2 cellular contexts compared by ENCODE assay signal in the genomic region with DNA sequence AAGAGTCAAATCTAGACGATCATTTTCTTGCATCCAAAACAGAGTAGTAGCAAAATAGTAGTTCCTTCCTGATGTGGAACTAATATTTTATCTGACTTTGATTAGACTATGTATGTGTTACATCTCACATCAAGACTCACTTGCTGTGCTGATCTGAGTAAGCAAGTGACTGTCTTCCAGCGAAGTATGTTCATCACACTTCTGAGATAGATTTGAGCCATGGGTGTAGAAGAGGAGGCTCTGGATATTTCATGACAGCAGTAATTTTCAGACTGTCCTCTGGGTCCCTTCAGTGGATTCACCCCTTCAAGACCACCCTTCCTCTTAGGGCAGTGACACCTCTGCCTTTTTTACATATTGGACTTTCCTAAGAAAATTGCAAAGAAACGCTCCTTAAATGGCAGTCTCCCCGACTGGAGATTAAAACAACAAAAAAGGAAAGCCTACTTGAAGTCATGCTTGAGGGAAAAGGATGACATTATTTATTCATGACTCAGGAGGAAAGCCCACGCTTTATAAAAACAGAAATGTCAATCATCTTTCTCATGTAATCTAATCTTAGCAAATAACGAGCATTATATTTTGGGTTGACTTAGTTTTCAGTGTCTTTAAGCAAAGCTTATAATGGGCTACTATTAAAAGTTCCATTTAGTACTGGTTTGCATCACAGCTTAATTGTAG.
TF ChIP-seq lines count a peak whose summit lies in the region.

No MANE protein-coding gene starts in this region.

TF ChIP-seq in endothelial cell of umbilical vein, 7 proteins besides CTCF, POLR2A, EP300 and RAD21:
- no peak for TF ChIP-seq EZH2 (IDR thresholded peaks at IDR 0.05; ENCODE audit: borderline replicate concordance, low read depth, low read length, severe bottlenecking)
- TF ChIP-seq GATA2 (IDR thresholded peaks at IDR 0.05; ENCODE audit: insufficient read depth, insufficient read length, low read depth, low read length) = no peak
- TF ChIP-seq MYC (IDR thresholded peaks at IDR 0.05; ENCODE audit: low read depth, low read length) = no peak
- TF ChIP-seq POLR2AphosphoS5 (IDR thresholded peaks at IDR 0.05; ENCODE audit: insufficient read depth, low read depth, low read length) = no peak
- no peak for TF ChIP-seq JUN (IDR thresholded peaks at IDR 0.05; ENCODE audit: borderline replicate concordance, insufficient read depth, insufficient read length, low read depth)
- no peak for TF ChIP-seq FOS (IDR thresholded peaks at IDR 0.05; ENCODE audit: borderline replicate concordance, insufficient read depth, low read length)
- TF ChIP-seq, protein P1, sequence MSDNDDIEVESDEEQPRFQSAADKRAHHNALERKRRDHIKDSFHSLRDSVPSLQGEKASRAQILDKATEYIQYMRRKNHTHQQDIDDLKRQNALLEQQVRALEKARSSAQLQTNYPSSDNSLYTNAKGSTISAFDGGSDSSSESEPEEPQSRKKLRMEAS (IDR thresholded peaks at IDR 0.05; ENCODE audit: insufficient read depth, insufficient read length) = no peak

TF ChIP-seq in GM23338, 12 proteins besides CTCF, POLR2A, EP300 and RAD21:
- TF ChIP-seq ZNF331 (CRISPR knock-in tag; IDR thresholded peaks at IDR 0.05; ENCODE audit: low read depth) = no peak
- TF ChIP-seq STAT1 (IDR thresholded peaks at IDR 0.05; ENCODE audit: unreplicated experiment) = no peak
- no peak for TF ChIP-seq POLR2AphosphoS5 (IDR thresholded peaks at IDR 0.05; ENCODE audit: low read depth)
- TF ChIP-seq ZNF114 (CRISPR knock-in tag; IDR thresholded peaks at IDR 0.05) = no peak
- no peak for TF ChIP-seq ETS1 (IDR thresholded peaks at IDR 0.05)
- TF ChIP-seq, protein P2, sequence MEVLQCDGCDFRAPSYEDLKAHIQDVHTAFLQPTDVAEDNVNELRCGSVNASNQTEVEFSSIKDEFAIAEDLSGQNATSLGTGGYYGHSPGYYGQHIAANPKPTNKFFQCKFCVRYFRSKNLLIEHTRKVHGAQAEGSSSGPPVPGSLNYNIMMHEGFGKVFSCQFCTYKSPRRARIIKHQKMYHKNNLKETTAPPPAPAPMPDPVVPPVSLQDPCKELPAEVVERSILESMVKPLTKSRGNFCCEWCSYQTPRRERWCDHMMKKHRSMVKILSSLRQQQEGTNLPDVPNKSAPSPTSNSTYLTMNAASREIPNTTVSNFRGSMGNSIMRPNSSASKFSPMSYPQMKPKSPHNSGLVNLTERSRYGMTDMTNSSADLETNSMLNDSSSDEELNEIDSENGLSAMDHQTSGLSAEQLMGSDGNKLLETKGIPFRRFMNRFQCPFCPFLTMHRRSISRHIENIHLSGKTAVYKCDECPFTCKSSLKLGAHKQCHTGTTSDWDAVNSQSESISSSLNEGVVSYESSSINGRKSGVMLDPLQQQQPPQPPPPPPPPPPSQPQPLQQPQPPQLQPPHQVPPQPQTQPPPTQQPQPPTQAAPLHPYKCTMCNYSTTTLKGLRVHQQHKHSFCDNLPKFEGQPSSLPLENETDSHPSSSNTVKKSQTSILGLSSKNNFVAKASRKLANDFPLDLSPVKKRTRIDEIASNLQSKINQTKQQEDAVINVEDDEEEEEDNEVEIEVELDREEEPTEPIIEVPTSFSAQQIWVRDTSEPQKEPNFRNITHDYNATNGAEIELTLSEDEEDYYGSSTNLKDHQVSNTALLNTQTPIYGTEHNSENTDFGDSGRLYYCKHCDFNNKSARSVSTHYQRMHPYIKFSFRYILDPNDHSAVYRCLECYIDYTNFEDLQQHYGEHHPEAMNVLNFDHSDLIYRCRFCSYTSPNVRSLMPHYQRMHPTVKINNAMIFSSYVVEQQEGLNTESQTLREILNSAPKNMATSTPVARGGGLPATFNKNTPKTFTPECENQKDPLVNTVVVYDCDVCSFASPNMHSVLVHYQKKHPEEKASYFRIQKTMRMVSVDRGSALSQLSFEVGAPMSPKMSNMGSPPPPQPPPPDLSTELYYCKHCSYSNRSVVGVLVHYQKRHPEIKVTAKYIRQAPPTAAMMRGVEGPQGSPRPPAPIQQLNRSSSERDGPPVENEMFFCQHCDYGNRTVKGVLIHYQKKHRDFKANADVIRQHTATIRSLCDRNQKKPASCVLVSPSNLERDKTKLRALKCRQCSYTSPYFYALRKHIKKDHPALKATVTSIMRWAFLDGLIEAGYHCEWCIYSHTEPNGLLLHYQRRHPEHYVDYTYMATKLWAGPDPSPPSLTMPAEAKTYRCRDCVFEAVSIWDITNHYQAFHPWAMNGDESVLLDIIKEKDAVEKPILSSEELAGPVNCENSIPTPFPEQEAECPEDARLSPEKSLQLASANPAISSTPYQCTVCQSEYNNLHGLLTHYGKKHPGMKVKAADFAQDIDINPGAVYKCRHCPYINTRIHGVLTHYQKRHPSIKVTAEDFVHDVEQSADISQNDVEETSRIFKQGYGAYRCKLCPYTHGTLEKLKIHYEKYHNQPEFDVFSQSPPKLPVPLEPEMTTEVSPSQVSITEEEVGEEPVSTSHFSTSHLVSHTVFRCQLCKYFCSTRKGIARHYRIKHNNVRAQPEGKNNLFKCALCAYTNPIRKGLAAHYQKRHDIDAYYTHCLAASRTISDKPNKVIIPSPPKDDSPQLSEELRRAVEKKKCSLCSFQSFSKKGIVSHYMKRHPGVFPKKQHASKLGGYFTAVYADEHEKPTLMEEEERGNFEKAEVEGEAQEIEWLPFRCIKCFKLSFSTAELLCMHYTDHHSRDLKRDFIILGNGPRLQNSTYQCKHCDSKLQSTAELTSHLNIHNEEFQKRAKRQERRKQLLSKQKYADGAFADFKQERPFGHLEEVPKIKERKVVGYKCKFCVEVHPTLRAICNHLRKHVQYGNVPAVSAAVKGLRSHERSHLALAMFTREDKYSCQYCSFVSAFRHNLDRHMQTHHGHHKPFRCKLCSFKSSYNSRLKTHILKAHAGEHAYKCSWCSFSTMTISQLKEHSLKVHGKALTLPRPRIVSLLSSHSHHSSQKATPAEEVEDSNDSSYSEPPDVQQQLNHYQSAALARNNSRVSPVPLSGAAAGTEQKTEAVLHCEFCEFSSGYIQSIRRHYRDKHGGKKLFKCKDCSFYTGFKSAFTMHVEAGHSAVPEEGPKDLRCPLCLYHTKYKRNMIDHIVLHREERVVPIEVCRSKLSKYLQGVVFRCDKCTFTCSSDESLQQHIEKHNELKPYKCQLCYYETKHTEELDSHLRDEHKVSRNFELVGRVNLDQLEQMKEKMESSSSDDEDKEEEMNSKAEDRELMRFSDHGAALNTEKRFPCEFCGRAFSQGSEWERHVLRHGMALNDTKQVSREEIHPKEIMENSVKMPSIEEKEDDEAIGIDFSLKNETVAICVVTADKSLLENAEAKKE (CRISPR knock-in tag; IDR thresholded peaks at IDR 0.05) = no peak
- no peak for TF ChIP-seq JUNB (IDR thresholded peaks at IDR 0.05; ENCODE audit: unreplicated experiment)
- no peak for TF ChIP-seq EZH2 (IDR thresholded peaks at IDR 0.05; ENCODE audit: low read depth, unreplicated experiment)
- no peak for TF ChIP-seq CREB1 (CRISPR knock-in tag; IDR thresholded peaks at IDR 0.05; ENCODE audit: low read depth)
- no peak for TF ChIP-seq EZH2phosphoT487 (IDR thresholded peaks at IDR 0.05; ENCODE audit: unreplicated experiment)
